8 cellular contexts compared by ENCODE assay signal in the genomic region with DNA sequence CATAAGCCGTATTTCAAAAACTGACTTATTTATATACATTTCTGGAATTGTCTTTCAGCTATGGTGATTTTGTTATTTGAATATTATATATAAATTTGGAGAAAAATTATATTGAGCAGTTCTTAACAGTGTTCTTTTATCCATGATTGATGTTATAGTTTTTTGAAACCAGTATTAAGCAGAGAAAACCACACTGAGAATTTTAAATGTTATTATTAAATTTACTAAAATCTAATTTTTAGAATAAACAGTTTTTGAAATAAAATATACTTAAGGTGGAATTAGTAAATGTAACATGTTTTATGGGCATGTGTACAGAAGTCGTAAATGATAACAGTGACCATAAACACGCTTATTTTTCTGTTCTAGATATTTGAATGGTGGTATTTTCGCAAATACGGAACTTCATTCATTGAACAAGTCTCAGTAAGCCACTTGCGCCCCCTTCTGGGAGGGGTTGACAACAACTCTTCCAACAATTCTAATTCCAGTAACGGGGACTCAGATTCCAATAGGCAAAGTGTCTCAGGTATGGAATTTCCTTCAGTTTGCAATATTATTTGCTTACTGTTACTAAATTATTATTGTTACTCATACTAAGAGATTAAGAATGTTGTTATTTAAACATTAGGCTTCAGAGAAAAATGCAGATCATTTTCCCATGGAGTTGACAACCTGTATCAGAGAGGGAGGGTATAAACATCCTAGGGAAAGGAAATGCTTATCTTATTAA.
DNase-seq lines count a peak whose midpoint lies in the region; ATAC-seq lines count a peak whose summit lies in the region.

No MANE protein-coding gene starts in this region.

- H3K9me3 ChIP-seq in CD4-positive, alpha-beta memory T cell (ENCODE audit: control insufficient read depth in 1 of 2, low read length in 2 of 2): no peaks in the 10 kb centered on the region

- POLR2A ChIA-PET in CD4-positive, alpha-beta memory T cell (lab: Charles Lee; ENCODE audit: partially characterized antibody): no interaction called here

- H3K36me3 ChIP-seq in CD4-positive, alpha-beta memory T cell (ENCODE audit: insufficient read depth, low read length): no peaks in the 10 kb centered on the region

- H3K27me3 ChIP-seq in CD4-positive, alpha-beta memory T cell (ENCODE audit: insufficient read depth, low read length): no peaks in the 10 kb centered on the region

- no peaks in the 10 kb centered on the region for H3K27me3 Mint-ChIP-seq in CD4-positive, alpha-beta memory T cell

- H3K4me1 ChIP-seq in CD4-positive, alpha-beta memory T cell (ENCODE audit: insufficient read depth, low read length): no peaks in the 10 kb centered on the region

- no peaks in the 10 kb centered on the region for H3K9me3 Mint-ChIP-seq in CD4-positive, alpha-beta memory T cell

- peak; percentile 63 to 74 (median 68) for DNase-seq in CD4-positive, alpha-beta memory T cell
- DNase-seq in HCEC 1CT (peak; percentile 63), NCI-H345 treated with DMSO at 0.1 percent for 48 hours (lab: John Stamatoyannopoulos, UW; ENCODE audit: unreplicated experiment) (peak; percentile 64), lung microvascular endothelial cell (ENCODE audit: low read depth in 2 of 2) (peak; percentile 87)
- peak; percentile 79 for DNase-seq in activated CD4-positive, alpha-beta T cell treated with anti-CD3 and anti-CD28 coated beads, Interleukin-2, amount 50 U/mL, for 1 hour
- peak; percentile 71 for DNase-seq in effector CD4-positive, alpha-beta T cell
- DNase-seq in stimulated activated CD8-positive, alpha-beta memory T cell treated with anti-CD3 and anti-CD28 coated beads, Interleukin-15, amount 100 ng/mL, for 24 hours (ENCODE audit: low read depth): peak; percentile 56

- H3K4me3 Mint-ChIP-seq in CD4-positive, alpha-beta memory T cell: no peak overlapping the region

- no peaks in the 10 kb centered on the region for H3K4me1 Mint-ChIP-seq in CD4-positive, alpha-beta memory T cell

- no peak for ATAC-seq in HG02798 (IDR thresholded peaks at IDR 0.05; ENCODE audit: poor library complexity, unreplicated experiment)

- no peak overlapping the region for H3K27ac ChIP-seq in CD4-positive, alpha-beta memory T cell (ENCODE audit: low read depth, low read length)

- H3K27ac Mint-ChIP-seq in CD4-positive, alpha-beta memory T cell: no peak overlapping the region

- H3K4me3 ChIP-seq in CD4-positive, alpha-beta memory T cell (ENCODE audit: low read length in 2 of 2): no peak overlapping the region

- intact Hi-C loops in CD4-positive, alpha-beta memory T cell (cut with micrococcal nuclease): loop anchor here (1.0 to 10.0 kb wide), 3 partner anchors 65 to 189 kb away; no protein-coding TSS in a partner anchor

- H3K36me3 Mint-ChIP-seq in CD4-positive, alpha-beta memory T cell: no peaks in the 10 kb centered on the region

- CTCF ChIA-PET in CD4-positive, alpha-beta memory T cell (lab: Charles Lee; ENCODE audit: partially characterized antibody): interaction anchor here (1.0 to 16.7 kb wide), 8 partner anchors 8 to 190 kb away, joined by 3 to 406 read pairs (median 12); no protein-coding TSS in a partner anchor
